16 cellular contexts compared by ENCODE assay signal in the genomic region with DNA sequence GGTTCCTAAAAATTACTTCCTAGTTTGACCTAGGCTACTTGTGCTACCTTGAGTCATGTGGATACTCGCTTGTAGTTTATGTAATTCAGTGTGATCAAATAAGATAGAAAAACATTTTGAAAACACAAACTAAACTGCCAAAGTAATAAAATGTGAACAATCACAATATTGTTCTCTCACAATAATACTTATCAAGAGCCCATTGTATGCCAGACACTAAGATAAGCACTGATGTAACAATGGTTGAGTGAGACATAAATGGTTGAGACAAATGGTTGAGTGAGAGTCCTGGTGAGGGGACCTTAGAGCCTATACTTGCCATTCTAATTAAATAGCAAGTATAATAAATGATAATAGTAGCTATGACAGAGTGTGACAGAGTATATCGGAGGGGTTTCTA. TPM values are rescaled to one million over a fixed set of nuclear protein-coding genes. Genes with fewer than 3 reads are reported as not detected.
DNase-seq lines count a peak whose midpoint lies in the region; ATAC-seq and TF ChIP-seq lines count a peak whose summit lies in the region.
"Had no signal": no experiment of that assay in that cellular context is flagged by ENCODE, and none has a peak within 500 bp of the region (broad histone marks: within the 10 kb centered on the region; RNA-seq: fewer than 3 reads in every experiment).

No MANE protein-coding gene starts in this region.

- peaks cover 13% of the 10 kb centered on the region for H3K79me1 ChIP-seq in mesenchymal stem cell (replicated peaks; ENCODE audit: low read length, poor library complexity, severe bottlenecking)

- no peak overlapping the region for H3K23ac ChIP-seq in mesenchymal stem cell (ENCODE audit: low read length in 2 of 2)

- no peak for TF ChIP-seq CTCF in RWPE1 (conservative IDR thresholded peaks at IDR 0.05; ENCODE audit: low read depth)

- no peak overlapping the region for H3K4ac ChIP-seq in mesenchymal stem cell (ENCODE audit: low read depth in 1 of 2, low read length in 2 of 2)

- no peak overlapping the region for H2BK12ac ChIP-seq in mesenchymal stem cell (ENCODE audit: low read length in 2 of 2)

- peaks cover 5% of the 10 kb centered on the region for H3K4me1 ChIP-seq in mesenchymal stem cell (ENCODE audit: control insufficient read depth, insufficient read depth, low read depth, low read length)
- H3K4me1 ChIP-seq: BLaER1 had no signal

- no peak overlapping the region for H3K14ac ChIP-seq in mesenchymal stem cell (ENCODE audit: low read length in 2 of 2)

- WGBS in mesenchymal stem cell = 100% methylated on average over 1 of the region's 2 CpGs

- H3K4me3 ChIP-seq in mesenchymal stem cell (ENCODE audit: insufficient read depth in 1 of 2, low read depth in 1 of 2, low read length in 2 of 2) = no peak overlapping the region
- H3K4me3 ChIP-seq: BLaER1, HAP-1 had no signal

- H4K8ac ChIP-seq in mesenchymal stem cell (ENCODE audit: low read length) = no peak overlapping the region

- ATAC-seq in GM21717 (IDR thresholded peaks at IDR 0.05; ENCODE audit: unreplicated experiment) = no peak
- ATAC-seq in GM18498 (IDR thresholded peaks at IDR 0.05; ENCODE audit: unreplicated experiment) = no peak

- peak in 1 of 61 donors; percentile 17 for DNase-seq in caudate nucleus (lab: John Stamatoyannopoulos, UW)
- DNase-seq in globus pallidus (ENCODE audit: low spot score) = peak; percentile 84
- DNase-seq in mesenchymal stem cell = no peak
- DNase-seq in NCI-H2196 treated with DMSO at 0.1 percent for 48 hours (lab: John Stamatoyannopoulos, UW; ENCODE audit: unreplicated experiment) = no peak
- DNase-seq in RWPE1 (ENCODE audit: low spot score) = no peak
- DNase-seq: DMS53, IMR-90, NCI-H1417, NCI-H1930, NCI-H2171 treated with DMSO at 0.1 percent for 48 hours, NCI-H524 had no signal

- H3K27ac ChIP-seq in caudate nucleus (ENCODE audit: low read depth, low read length) (peak overlapping the region; percentile 89), mesenchymal stem cell (ENCODE audit: low read length, poor library complexity, severe bottlenecking) (peak overlapping the region; percentile 47), temporal lobe (ENCODE audit: low read depth, low read length) (peak overlapping the region; percentile 89), RWPE1 (no peak overlapping the region)
- H3K27ac ChIP-seq: BLaER1 had no signal

- H3K9ac ChIP-seq in mesenchymal stem cell (ENCODE audit: low read length) = no peak overlapping the region
- H3K9ac ChIP-seq: BLaER1 had no signal

- H2BK120ac ChIP-seq in mesenchymal stem cell (ENCODE audit: low read depth, low read length) = no peak overlapping the region

- H3K27me3 ChIP-seq in mesenchymal stem cell (ENCODE audit: control insufficient read depth in 1 of 2, insufficient read depth in 1 of 2, low read length in 2 of 2) = no peaks in the 10 kb centered on the region
- H3K27me3 ChIP-seq: BLaER1 had no signal

- H2BK15ac ChIP-seq in mesenchymal stem cell (ENCODE audit: low read depth, poor library complexity, severe bottlenecking) = no peak overlapping the region

- H3K9me3 ChIP-seq in mesenchymal stem cell (ENCODE audit: control insufficient read depth, low read length) = no peaks in the 10 kb centered on the region
- H3K9me3 ChIP-seq: BLaER1, HAP-1 had no signal

- H2AK5ac ChIP-seq in mesenchymal stem cell (ENCODE audit: low read length, severe bottlenecking) = peak overlapping the region; percentile 27

- no peak overlapping the region for H2BK5ac ChIP-seq in mesenchymal stem cell (ENCODE audit: low read depth, low read length, poor library complexity, severe bottlenecking)

- CTCF ChIA-PET in RWPE1 (lab: Yijun Ruan, JAX) = interaction anchor here (0.5 to 0.6 kb wide), 2 partner anchors 30 to 176 kb away, joined by 3 to 4 read pairs; no protein-coding TSS in a partner anchor

- POLR2A ChIA-PET in RWPE1 (lab: Yijun Ruan, JAX; ENCODE audit: low non-redundant PET) = no interaction called here

- H3K4me2 ChIP-seq in mesenchymal stem cell (ENCODE audit: low read length, poor library complexity, severe bottlenecking) = no peak overlapping the region
- H3K4me2 ChIP-seq: BLaER1 had no signal

- no peak overlapping the region for H4K91ac ChIP-seq in mesenchymal stem cell (ENCODE audit: low read length)

- H3K18ac ChIP-seq in mesenchymal stem cell (ENCODE audit: low read depth in 1 of 2, low read length in 2 of 2) = no peak overlapping the region

- peaks cover 4 to 22% of the 10 kb centered on the region in 2 experiments for H3K36me3 ChIP-seq in mesenchymal stem cell (ENCODE audit: control insufficient read depth in 1 of 2, insufficient read depth in 2 of 2, low read depth in 1 of 2, low read length in 2 of 2)

- H2AFZ ChIP-seq in mesenchymal stem cell (ENCODE audit: low read depth, low read length) = no peak overlapping the region

RNA-seq across cellular contexts. Expression of a gene that starts 41.7 kb away (rescaled TPM):
- polyA plus RNA-seq in mesenchymal stem cell (2013, experiment 1 of 2) = 66.4 TPM
- polyA plus RNA-seq in mesenchymal stem cell (2013, experiment 2 of 2) = 62.1 TPM
- 35.7 TPM for total RNA-seq in temporal lobe
